Comparison of ENCODE assay signal across 1 cellular context in the genomic region with DNA sequence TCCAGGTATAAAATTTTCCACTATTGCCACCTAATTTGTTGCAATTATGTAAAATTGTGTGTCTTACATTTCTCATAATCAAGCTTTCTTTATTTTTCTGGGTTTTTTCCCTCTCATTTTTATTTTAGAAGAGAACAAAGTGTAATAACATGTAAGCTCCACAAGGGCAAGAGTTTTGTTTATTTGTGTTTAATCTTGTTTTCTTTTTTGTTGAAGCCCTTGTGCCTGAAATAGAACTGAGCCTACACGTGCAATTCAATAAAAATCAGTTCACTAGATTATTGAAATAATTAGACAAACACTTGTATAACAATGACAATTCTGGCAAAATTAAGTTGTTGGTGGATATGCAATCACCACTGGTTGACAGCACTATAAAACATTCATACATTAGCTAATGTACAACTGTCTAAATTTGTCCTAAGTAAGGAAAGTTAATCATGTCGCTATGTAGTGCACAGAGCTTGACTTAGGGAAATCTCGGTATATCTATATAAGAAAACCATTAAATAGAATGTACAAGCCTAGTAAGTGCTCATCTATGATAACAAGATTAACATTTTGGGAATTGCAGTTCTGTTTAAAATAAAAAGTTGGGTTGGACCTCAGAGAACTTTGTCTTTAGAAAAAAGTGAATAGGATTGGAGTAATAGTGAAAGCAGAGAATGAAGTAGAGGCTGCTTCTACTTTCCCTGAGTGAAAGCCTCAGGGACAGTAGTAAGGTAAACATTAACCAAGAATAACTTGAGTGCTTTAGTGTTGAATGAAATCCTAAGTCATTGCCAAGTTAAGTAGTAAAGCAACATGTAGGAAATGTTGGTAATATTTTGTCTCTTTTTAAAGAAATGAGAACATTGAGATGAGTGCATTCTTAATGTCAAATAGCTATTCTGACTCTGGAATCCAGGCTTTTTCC.
TF ChIP-seq lines count a peak whose summit lies in the region.

No MANE protein-coding gene starts in this region.

TF ChIP-seq in endothelial cell of umbilical vein, 7 proteins besides CTCF, POLR2A, EP300 and RAD21 (continued from another document):
- TF ChIP-seq, protein P1, sequence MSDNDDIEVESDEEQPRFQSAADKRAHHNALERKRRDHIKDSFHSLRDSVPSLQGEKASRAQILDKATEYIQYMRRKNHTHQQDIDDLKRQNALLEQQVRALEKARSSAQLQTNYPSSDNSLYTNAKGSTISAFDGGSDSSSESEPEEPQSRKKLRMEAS (IDR thresholded peaks at IDR 0.05; ENCODE audit: insufficient read depth, insufficient read length): no peak
